Comparison of ENCODE assay signal across 14 cellular contexts in the genomic region with DNA sequence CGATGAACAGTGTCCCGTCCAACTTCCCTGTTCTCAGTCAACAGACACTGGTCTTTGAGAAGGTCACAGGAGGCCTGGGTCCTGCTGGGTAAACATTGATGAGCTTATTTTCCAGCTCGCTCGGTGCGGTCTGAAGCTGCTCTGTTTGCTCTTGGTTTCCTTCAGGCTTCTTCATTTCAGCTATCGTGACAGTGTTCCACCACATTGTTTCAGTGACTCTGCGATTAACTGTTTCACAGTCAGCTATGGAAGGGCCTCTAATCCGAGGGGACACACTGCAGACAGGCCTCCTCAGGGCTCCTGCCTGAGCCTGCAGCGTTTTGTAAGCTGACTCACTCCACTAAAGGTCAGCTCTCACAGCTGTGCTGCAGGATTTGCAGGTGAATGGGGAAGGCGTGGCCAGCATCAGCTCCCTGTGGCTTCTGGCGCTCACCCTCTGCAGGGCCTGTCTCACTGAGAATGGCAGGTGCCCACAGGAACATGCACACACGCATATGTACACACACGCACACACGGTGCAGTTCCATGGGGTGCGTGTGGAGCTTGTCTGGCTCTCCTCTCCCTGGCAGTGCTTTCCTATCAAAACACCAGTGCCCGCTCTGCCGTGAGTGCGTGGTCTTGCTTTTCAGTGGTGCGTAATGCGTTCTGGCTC.
DNase-seq lines count a peak whose midpoint lies in the region; ATAC-seq and TF ChIP-seq lines count a peak whose summit lies in the region.
"Had no signal": no experiment of that assay in that cellular context is flagged by ENCODE, and none has a peak within 500 bp of the region (broad histone marks: within the 10 kb centered on the region; RNA-seq: fewer than 3 reads in every experiment).

No MANE protein-coding gene starts in this region.

- ATAC-seq in activated CD4-positive, CD25-positive, alpha-beta regulatory T cell treated with anti-CD3 and anti-CD28 coated beads, Interleukin-2, amount 50 U/mL, for 24 hours: no peak
- ATAC-seq in GM18511 (IDR thresholded peaks at IDR 0.05; ENCODE audit: unreplicated experiment): no peak
- ATAC-seq: A549 had no signal

- TF ChIP-seq CTCF in stomach (IDR thresholded peaks at IDR 0.05): no peak

- peak; percentile 7 for DNase-seq in activated CD4-positive, CD25-positive, alpha-beta regulatory T cell treated with anti-CD3 and anti-CD28 coated beads, Interleukin-2, amount 50 U/mL, for 72 hours
- DNase-seq in NT2/D1 (ENCODE audit: low read depth, low spot score) (peak; percentile 92), iPS DF 6.9 (ENCODE audit: low read depth, low spot score) (peak; percentile 67), stomach (peak; percentile 47), putamen (ENCODE audit: low spot score) (no peak), cerebellum (ENCODE audit: low spot score) (no peak)
- DNase-seq: activated CD4-positive, CD25-positive, alpha-beta regulatory T cell; NCI-H1048; pancreas; stimulated activated CD4-positive, alpha-beta T cell treated with anti-CD3 and anti-CD28 coated beads, Interleukin-1b, Interleukin-23, amount 100 ng/mL, for 48 hours had no signal

- H3K9me3 ChIP-seq in NT2/D1 (ENCODE audit: insufficient read depth, low read length): peaks cover 23% of the 10 kb centered on the region
- no peaks in the 10 kb centered on the region for H3K9me3 ChIP-seq in iPS DF 6.9 (ENCODE audit: control insufficient read depth, insufficient read depth, low read length)
- peaks cover 0 to 6% (median 4%) of the 10 kb centered on the region in 4 donors for H3K9me3 ChIP-seq in stomach
- H3K9me3 ChIP-seq: A549, pancreas had no signal

- no CpG with 5 or more reads among the region's 20 CpGs for WGBS in iPS DF 6.9 (ENCODE audit: insufficient coverage, insufficient read length)
- WGBS in stomach, 5 donors: 56 to 65% (median 61%) methylated on average over 19 to 20 of the region's 20 CpGs

- H3K4me1 ChIP-seq in NT2/D1 (ENCODE audit: insufficient read depth, insufficient read length) (peaks cover 7% of the 10 kb centered on the region), iPS DF 6.9 (ENCODE audit: control insufficient read depth, insufficient read depth, low read length) (peaks cover 3% of the 10 kb centered on the region), stomach (peaks cover 0 to 21% (median 18%) of the 10 kb centered on the region in 4 donors)
- H3K4me1 ChIP-seq: A549 had no signal

- intact Hi-C loops in stomach (cut with DNase I; ENCODE audit: low total_unique reads): no loop called here

- H3K27me3 ChIP-seq in NT2/D1 (ENCODE audit: insufficient read depth, insufficient read length) (no peaks in the 10 kb centered on the region), iPS DF 6.9 (ENCODE audit: control insufficient read depth, insufficient read depth, low read length) (no peaks in the 10 kb centered on the region), stomach (peaks cover 0 to 14% (median 0%) of the 10 kb centered on the region in 3 donors)
- H3K27me3 ChIP-seq: cardiac muscle cell, pancreas had no signal

- TF ChIP-seq POLR2A in stomach (IDR thresholded peaks at IDR 0.05): no peak

- H3K27ac ChIP-seq in iPS DF 6.9 (ENCODE audit: low read length) (no peak overlapping the region), stomach (no peak overlapping the region)
- H3K27ac ChIP-seq: A549, cardiac muscle cell had no signal

- TF ChIP-seq EP300 in stomach (IDR thresholded peaks at IDR 0.05): no peak

- H3K36me3 ChIP-seq in NT2/D1 (ENCODE audit: insufficient read depth, insufficient read length, low read length) (no peaks in the 10 kb centered on the region), iPS DF 6.9 (ENCODE audit: control insufficient read depth, insufficient read depth, low read length) (peaks cover 6% of the 10 kb centered on the region), stomach (no peaks in the 10 kb centered on the region)
- H3K36me3 ChIP-seq: cardiac muscle cell, pancreas had no signal

- H3K4me3 ChIP-seq in NT2/D1 (ENCODE audit: insufficient read length, low read depth): no peak overlapping the region
- no peak overlapping the region for H3K4me3 ChIP-seq in iPS DF 6.9 (ENCODE audit: low read length)
- no peak overlapping the region for H3K4me3 ChIP-seq in stomach
- H3K4me3 ChIP-seq: A549, cardiac muscle cell, pancreas had no signal

- no peak overlapping the region for H3K9ac ChIP-seq in NT2/D1 (ENCODE audit: insufficient read length, low read depth)

Comparison
In these comparisons a context has a peak if more than half of its experiments do, and no peak if none do; other contexts are left out.
1. DNase-seq: peak in activated CD4-positive, CD25-positive, alpha-beta regulatory T cell treated with anti-CD3 and anti-CD28 coated beads, Interleukin-2, amount 50 U/mL, for 72 hours (single experiment), NT2/D1 (single experiment), iPS DF 6.9 (single experiment) and stomach (single experiment); none in putamen (single experiment) and cerebellum (single experiment).